In the genomic region with DNA sequence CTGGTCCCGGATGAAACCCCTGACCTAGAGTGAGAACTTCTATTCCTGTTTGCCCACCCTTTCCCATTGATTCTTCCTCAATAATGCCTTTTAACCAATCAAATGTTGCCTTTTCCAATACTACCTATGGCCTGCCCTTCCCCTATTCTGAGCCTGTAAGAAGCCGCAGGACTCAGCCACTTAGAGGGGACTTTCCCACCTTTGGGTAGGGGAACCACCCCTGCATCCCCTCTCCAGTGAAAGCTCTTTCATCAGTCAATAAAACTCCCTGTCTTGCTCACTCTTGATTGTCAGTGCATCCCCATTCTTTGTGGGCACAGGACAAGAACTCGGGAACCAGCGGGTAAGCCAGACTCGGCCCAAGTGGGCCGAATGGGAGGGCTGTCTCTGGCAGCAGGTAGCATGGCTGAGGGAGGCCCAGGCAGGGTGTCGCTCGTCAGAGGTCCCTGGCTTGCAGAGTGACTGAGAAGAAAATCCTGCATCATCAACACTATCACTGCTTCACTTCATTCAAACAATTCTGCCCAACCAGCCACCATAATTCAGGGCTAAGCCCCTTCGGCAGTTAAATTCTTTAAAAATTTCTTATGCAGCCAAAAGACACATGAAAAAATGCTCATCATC, we compare ENCODE assay signal across 20 cellular contexts. TPM values are rescaled to one million over a fixed set of nuclear protein-coding genes. Genes with fewer than 3 reads are reported as not detected.
DNase-seq lines count a peak whose midpoint lies in the region; ATAC-seq lines count a peak whose summit lies in the region.
"Had no signal": no experiment of that assay in that cellular context is flagged by ENCODE, and none has a peak within 500 bp of the region (broad histone marks: within the 10 kb centered on the region; RNA-seq: fewer than 3 reads in every experiment).

No MANE protein-coding gene starts in this region.

- H3K27me3 Mint-ChIP-seq in activated naive CD4-positive, alpha-beta T cell treated with anti-CD3 and anti-CD28 coated beads for 36 hours (ENCODE audit: low read depth), result no peaks in the 10 kb centered on the region

- H3K27ac Mint-ChIP-seq in activated naive CD4-positive, alpha-beta T cell treated with anti-CD3 and anti-CD28 coated beads for 36 hours, result no peak overlapping the region
- H3K27ac Mint-ChIP-seq in stimulated activated effector memory CD8-positive, alpha-beta T cell treated with anti-CD3 and anti-CD28 coated beads, Interleukin-12 subunit alpha, Interleukin-12 subunit beta, amount 100 ng/mL, for 72 hours, result peak overlapping the region; percentile 6

- peaks cover 41% of the 10 kb centered on the region for H3K36me3 Mint-ChIP-seq in activated naive CD4-positive, alpha-beta T cell treated with anti-CD3 and anti-CD28 coated beads for 36 hours (ENCODE audit: low read depth)
- peaks cover 90% of the 10 kb centered on the region for H3K36me3 Mint-ChIP-seq in stimulated activated effector memory CD8-positive, alpha-beta T cell treated with anti-CD3 and anti-CD28 coated beads, Interleukin-12 subunit alpha, Interleukin-12 subunit beta, amount 100 ng/mL, for 72 hours

- ATAC-seq in GM19351 (IDR thresholded peaks at IDR 0.05; ENCODE audit: unreplicated experiment) (peak; percentile 51), HG02870 (IDR thresholded peaks at IDR 0.05; ENCODE audit: unreplicated experiment) (peak; percentile 94), HG03159 (IDR thresholded peaks at IDR 0.05; ENCODE audit: unreplicated experiment) (no peak), GM21619 (IDR thresholded peaks at IDR 0.05; ENCODE audit: unreplicated experiment) (no peak)
- peak; percentile 34 for ATAC-seq in stimulated activated effector memory CD8-positive, alpha-beta T cell treated with anti-CD3 and anti-CD28 coated beads, Interleukin-12 subunit alpha, Interleukin-12 subunit beta, amount 100 ng/mL, for 72 hours
- ATAC-seq: gastrocnemius medialis, Right ventricle myocardium inferior had no signal

- intact Hi-C loops in activated naive CD4-positive, alpha-beta T cell treated with anti-CD3 and anti-CD28 coated beads for 36 hours (cut with micrococcal nuclease), result no loop called here

- no peak overlapping the region for H3K4me3 Mint-ChIP-seq in activated naive CD4-positive, alpha-beta T cell treated with anti-CD3 and anti-CD28 coated beads for 36 hours
- H3K4me3 Mint-ChIP-seq in stimulated activated effector memory CD8-positive, alpha-beta T cell treated with anti-CD3 and anti-CD28 coated beads, Interleukin-12 subunit alpha, Interleukin-12 subunit beta, amount 100 ng/mL, for 72 hours, result no peak overlapping the region
- H3K4me3 Mint-ChIP-seq: neural crest cell had no signal

- peak; percentile 31 for DNase-seq in activated naive CD4-positive, alpha-beta T cell treated with anti-CD3 and anti-CD28 coated beads for 36 hours
- no peak for DNase-seq in activated naive CD4-positive, alpha-beta T cell treated with Interleukin-2 at 50 U/mL for 16 hours
- no peak for DNase-seq in stimulated activated effector memory CD8-positive, alpha-beta T cell treated with anti-CD3 and anti-CD28 coated beads, Interleukin-12 subunit alpha, Interleukin-12 subunit beta, amount 100 ng/mL, for 72 hours (ENCODE audit: low spot score in 2 of 2)
- DNase-seq in LoVo (ENCODE audit: low spot score), result no peak
- DNase-seq: C1 segment of cervical spinal cord, gastrocnemius medialis, KG1, NCI-H1048, NCI-H2107, NCI-H524 treated with DMSO at 0.1 percent for 48 hours had no signal

- CTCF ChIA-PET in activated naive CD4-positive, alpha-beta T cell treated with anti-CD3 and anti-CD28 coated beads for 36 hours (lab: Charles Lee), result no interaction called here

- H3K4me1 Mint-ChIP-seq in activated naive CD4-positive, alpha-beta T cell treated with anti-CD3 and anti-CD28 coated beads for 36 hours (ENCODE audit: low read depth), result peaks cover 7% of the 10 kb centered on the region
- peaks cover 17% of the 10 kb centered on the region for H3K4me1 Mint-ChIP-seq in stimulated activated effector memory CD8-positive, alpha-beta T cell treated with anti-CD3 and anti-CD28 coated beads, Interleukin-12 subunit alpha, Interleukin-12 subunit beta, amount 100 ng/mL, for 72 hours
- H3K4me1 Mint-ChIP-seq: neural crest cell had no signal

- no peaks in the 10 kb centered on the region for H3K9me3 Mint-ChIP-seq in activated naive CD4-positive, alpha-beta T cell treated with anti-CD3 and anti-CD28 coated beads for 36 hours
- no peaks in the 10 kb centered on the region for H3K9me3 Mint-ChIP-seq in stimulated activated effector memory CD8-positive, alpha-beta T cell treated with anti-CD3 and anti-CD28 coated beads, Interleukin-12 subunit alpha, Interleukin-12 subunit beta, amount 100 ng/mL, for 72 hours
- H3K9me3 Mint-ChIP-seq: neural crest cell had no signal

RNA-seq across cellular contexts. Expression of gene LDHAL6A, which starts 30.4 kb away (rescaled TPM):
- total RNA-seq in activated naive CD4-positive, alpha-beta T cell treated with anti-CD3 and anti-CD28 coated beads for 36 hours, result under 1 TPM; 0.12 to 0.19 TPM
- total RNA-seq: A673, breast epithelium, gastrocnemius medialis, mesenteric fat pad, neural crest cell, Right ventricle myocardium inferior, tibial nerve had no signal

RNA-seq across cellular contexts. Expression of gene TSG101, which starts 40.7 kb away (rescaled TPM):
- total RNA-seq in activated naive CD4-positive, alpha-beta T cell treated with anti-CD3 and anti-CD28 coated beads for 36 hours, result 10 to 100 TPM; 33.2 to 40.5 TPM

Comparison
In these comparisons a context has a peak if more than half of its experiments do, and no peak if none do; other contexts are left out.
1. ATAC-seq: peak in GM19351 (single experiment), HG02870 (single experiment) and stimulated activated effector memory CD8-positive, alpha-beta T cell treated with anti-CD3 and anti-CD28 coated beads, Interleukin-12 subunit alpha, Interleukin-12 subunit beta, amount 100 ng/mL, for 72 hours (single experiment); none in HG03159 (single experiment) and GM21619 (single experiment).